ENCODE assay signal across 20 cellular contexts in genomic region chr14:84361476-84361875, GRCh38.
"Had no signal": no experiment of that assay in that cellular context is flagged by ENCODE, and none has a peak within 500 bp of the region (broad histone marks: within the 10 kb centered on the region; RNA-seq: fewer than 3 reads in every experiment).

No MANE protein-coding gene starts in this region.

- H3K27me3 ChIP-seq: MG63 had no signal

- H3K27ac ChIP-seq: RWPE1 had no signal

- DNase-seq: IMR-90, Karpas-422, KG1, MG63, NCI-H1092, NCI-H1105 treated with DMSO at 0.1 percent for 48 hours, NCI-H1417 treated with DMSO at 0.1 percent for 48 hours, NCI-H146, NCI-H1694 treated with DMSO at 0.1 percent for 48 hours, NCI-H2029, NCI-H2081 treated with DMSO at 0.1 percent for 48 hours, NCI-H2171, NCI-H345, NCI-H446 treated with DMSO at 0.1 percent for 48 hours, NCI-H510A treated with DMSO at 0.1 percent for 48 hours, NCI-H526, SHP77 had no signal

- ATAC-seq: HepG2, SK-N-SH treated with all-trans-retinoic acid at 6 μM for 48 hours had no signal

- H3K4me3 ChIP-seq: MG63 had no signal

- H3K36me3 ChIP-seq: MG63 had no signal

- FAIRE-seq: HepG2 had no signal

- H3K9me3 ChIP-seq: MG63 had no signal
